In the genomic region with DNA sequence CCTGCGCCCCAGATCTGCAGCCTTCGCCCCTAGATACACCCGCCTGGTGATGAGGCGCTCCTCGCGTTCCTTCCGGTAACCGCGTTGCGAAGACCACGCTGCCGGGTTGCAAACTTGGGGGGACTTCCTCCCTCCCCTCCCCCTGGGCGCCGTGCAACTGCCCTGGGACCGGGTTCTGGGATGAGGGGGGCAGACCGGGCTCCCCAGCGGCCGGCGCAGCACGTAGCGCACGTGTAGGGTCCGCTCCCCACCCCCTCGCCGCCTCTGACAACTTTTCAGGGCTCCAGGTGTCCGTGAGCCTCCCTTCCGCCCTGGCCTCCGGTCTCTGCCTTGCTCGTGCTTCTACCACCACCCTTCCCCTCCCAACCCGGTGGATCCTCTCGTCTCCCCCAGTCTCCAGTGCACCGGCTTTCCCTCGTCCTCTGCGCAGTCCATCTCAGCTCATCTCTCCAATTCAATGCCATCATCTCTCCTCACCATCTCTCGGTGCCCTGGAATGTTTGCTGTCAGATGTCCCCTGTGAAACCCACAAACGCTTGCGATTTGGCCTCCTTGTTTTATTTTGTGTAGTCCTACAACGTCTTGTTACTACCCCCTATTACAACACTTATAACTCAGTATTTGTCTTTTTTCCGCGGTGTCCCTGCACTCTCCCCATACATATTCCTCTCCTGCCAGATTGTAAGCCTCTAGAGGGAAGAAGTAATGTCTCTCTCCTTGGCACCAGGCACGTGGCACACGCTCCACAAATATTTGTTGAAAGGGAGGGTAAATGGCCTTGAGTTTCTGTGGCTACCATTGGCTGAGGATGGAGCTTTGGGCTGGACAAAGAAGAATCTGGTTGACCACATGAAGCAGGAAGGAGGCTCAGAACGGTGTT, we compare ENCODE assay signal across 1 cellular context.
TF ChIP-seq lines count a peak whose summit lies in the region.

No MANE protein-coding gene starts in this region.

TF ChIP-seq in GM12878, 131 proteins besides CTCF, POLR2A, EP300 and RAD21 (continues in another document):
- TF ChIP-seq YY1 (IDR thresholded peaks at IDR 0.05; ENCODE audit: low read depth, low read length): no peak
- no peak for TF ChIP-seq CBX5 (IDR thresholded peaks at IDR 0.05; ENCODE audit: low read depth)
- TF ChIP-seq RCOR1 (conservative IDR thresholded peaks at IDR 0.05; ENCODE audit: low read depth, low read length): no peak
- TF ChIP-seq SP1 (IDR thresholded peaks at IDR 0.05; ENCODE audit: low read depth, low read length): no peak
- TF ChIP-seq, protein P1, sequence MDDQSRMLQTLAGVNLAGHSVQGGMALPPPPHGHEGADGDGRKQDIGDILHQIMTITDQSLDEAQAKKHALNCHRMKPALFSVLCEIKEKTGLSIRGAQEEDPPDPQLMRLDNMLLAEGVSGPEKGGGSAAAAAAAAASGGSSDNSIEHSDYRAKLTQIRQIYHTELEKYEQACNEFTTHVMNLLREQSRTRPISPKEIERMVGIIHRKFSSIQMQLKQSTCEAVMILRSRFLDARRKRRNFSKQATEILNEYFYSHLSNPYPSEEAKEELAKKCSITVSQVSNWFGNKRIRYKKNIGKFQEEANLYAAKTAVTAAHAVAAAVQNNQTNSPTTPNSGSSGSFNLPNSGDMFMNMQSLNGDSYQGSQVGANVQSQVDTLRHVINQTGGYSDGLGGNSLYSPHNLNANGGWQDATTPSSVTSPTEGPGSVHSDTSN (IDR thresholded peaks at IDR 0.05; ENCODE audit: insufficient replicate concordance, low read depth, low read length): no peak
- no peak for TF ChIP-seq WRNIP1 (IDR thresholded peaks at IDR 0.05; ENCODE audit: borderline replicate concordance, low read depth, low read length)
- no peak for TF ChIP-seq SUZ12 (IDR thresholded peaks at IDR 0.05; ENCODE audit: unreplicated experiment)
- no peak for TF ChIP-seq STAT3 (IDR thresholded peaks at IDR 0.05; ENCODE audit: low read depth, low read length)
- TF ChIP-seq RBBP5 (conservative IDR thresholded peaks at IDR 0.05): no peak
- no peak for TF ChIP-seq HCFC1 (IDR thresholded peaks at IDR 0.05; ENCODE audit: low read length)
- TF ChIP-seq TAF1 (IDR thresholded peaks at IDR 0.05; ENCODE audit: borderline replicate concordance, low read depth, low read length): no peak
- TF ChIP-seq MTA2 (IDR thresholded peaks at IDR 0.05; ENCODE audit: low read depth): 0 out of 2 replicates have a peak, but pooled peaks have one; percentile 15
- TF ChIP-seq E2F4 (IDR thresholded peaks at IDR 0.05; ENCODE audit: low read depth, low read length): no peak
- no peak for TF ChIP-seq REST (IDR thresholded peaks at IDR 0.05; ENCODE audit: low read depth, low read length)
- TF ChIP-seq, protein P2, sequence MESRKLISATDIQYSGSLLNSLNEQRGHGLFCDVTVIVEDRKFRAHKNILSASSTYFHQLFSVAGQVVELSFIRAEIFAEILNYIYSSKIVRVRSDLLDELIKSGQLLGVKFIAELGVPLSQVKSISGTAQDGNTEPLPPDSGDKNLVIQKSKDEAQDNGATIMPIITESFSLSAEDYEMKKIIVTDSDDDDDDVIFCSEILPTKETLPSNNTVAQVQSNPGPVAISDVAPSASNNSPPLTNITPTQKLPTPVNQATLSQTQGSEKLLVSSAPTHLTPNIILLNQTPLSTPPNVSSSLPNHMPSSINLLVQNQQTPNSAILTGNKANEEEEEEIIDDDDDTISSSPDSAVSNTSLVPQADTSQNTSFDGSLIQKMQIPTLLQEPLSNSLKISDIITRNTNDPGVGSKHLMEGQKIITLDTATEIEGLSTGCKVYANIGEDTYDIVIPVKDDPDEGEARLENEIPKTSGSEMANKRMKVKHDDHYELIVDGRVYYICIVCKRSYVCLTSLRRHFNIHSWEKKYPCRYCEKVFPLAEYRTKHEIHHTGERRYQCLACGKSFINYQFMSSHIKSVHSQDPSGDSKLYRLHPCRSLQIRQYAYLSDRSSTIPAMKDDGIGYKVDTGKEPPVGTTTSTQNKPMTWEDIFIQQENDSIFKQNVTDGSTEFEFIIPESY (IDR thresholded peaks at IDR 0.05): no peak
- no peak for TF ChIP-seq PAX8 (IDR thresholded peaks at IDR 0.05)
- no peak for TF ChIP-seq LARP7 (IDR thresholded peaks at IDR 0.05)
- TF ChIP-seq DPF2 (IDR thresholded peaks at IDR 0.05): no peak
- no peak for TF ChIP-seq BCL11A (IDR thresholded peaks at IDR 0.05; ENCODE audit: low read depth, low read length)
- no peak for TF ChIP-seq CEBPB (IDR thresholded peaks at IDR 0.05; ENCODE audit: borderline replicate concordance in 1 of 2, low read depth in 2 of 2, low read length in 2 of 2)
- peak; percentile 12; the same call in 1 of the 2 replicates for TF ChIP-seq RUNX3 (IDR thresholded peaks at IDR 0.05; ENCODE audit: low read length)
- no peak for TF ChIP-seq SMAD5 (IDR thresholded peaks at IDR 0.05; ENCODE audit: low read depth)
- no peak for TF ChIP-seq USF2 (IDR thresholded peaks at IDR 0.05; ENCODE audit: borderline replicate concordance, low read depth, low read length)
- TF ChIP-seq TCF12 (IDR thresholded peaks at IDR 0.05; ENCODE audit: low read depth, low read length): 0 out of 2 replicates have a peak, but pooled peaks have one; percentile 48
- no peak for TF ChIP-seq BMI1 (IDR thresholded peaks at IDR 0.05; ENCODE audit: borderline replicate concordance)
- TF ChIP-seq BACH1 (IDR thresholded peaks at IDR 0.05; ENCODE audit: borderline replicate concordance): no peak
- TF ChIP-seq RAD51 (IDR thresholded peaks at IDR 0.05): no peak
- no peak for TF ChIP-seq HDAC2 (IDR thresholded peaks at IDR 0.05)
- TF ChIP-seq ASH2L (IDR thresholded peaks at IDR 0.05; ENCODE audit: borderline replicate concordance, low read depth): no peak
- TF ChIP-seq, protein P3, sequence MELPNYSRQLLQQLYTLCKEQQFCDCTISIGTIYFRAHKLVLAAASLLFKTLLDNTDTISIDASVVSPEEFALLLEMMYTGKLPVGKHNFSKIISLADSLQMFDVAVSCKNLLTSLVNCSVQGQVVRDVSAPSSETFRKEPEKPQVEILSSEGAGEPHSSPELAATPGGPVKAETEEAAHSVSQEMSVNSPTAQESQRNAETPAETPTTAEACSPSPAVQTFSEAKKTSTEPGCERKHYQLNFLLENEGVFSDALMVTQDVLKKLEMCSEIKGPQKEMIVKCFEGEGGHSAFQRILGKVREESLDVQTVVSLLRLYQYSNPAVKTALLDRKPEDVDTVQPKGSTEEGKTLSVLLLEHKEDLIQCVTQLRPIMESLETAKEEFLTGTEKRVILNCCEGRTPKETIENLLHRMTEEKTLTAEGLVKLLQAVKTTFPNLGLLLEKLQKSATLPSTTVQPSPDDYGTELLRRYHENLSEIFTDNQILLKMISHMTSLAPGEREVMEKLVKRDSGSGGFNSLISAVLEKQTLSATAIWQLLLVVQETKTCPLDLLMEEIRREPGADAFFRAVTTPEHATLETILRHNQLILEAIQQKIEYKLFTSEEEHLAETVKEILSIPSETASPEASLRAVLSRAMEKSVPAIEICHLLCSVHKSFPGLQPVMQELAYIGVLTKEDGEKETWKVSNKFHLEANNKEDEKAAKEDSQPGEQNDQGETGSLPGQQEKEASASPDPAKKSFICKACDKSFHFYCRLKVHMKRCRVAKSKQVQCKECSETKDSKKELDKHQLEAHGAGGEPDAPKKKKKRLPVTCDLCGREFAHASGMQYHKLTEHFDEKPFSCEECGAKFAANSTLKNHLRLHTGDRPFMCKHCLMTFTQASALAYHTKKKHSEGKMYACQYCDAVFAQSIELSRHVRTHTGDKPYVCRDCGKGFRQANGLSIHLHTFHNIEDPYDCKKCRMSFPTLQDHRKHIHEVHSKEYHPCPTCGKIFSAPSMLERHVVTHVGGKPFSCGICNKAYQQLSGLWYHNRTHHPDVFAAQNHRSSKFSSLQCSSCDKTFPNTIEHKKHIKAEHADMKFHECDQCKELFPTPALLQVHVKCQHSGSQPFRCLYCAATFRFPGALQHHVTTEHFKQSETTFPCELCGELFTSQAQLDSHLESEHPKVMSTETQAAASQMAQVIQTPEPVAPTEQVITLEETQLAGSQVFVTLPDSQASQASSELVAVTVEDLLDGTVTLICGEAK (IDR thresholded peaks at IDR 0.05; ENCODE audit: borderline replicate concordance): peak; percentile 35; the same call in 1 of the 2 replicates
- TF ChIP-seq ESRRA (IDR thresholded peaks at IDR 0.05; ENCODE audit: low read length): no peak
- peak in 1 of 2 experiments; percentile 19; a peak in 1 of 4 replicates for TF ChIP-seq IKZF2 (IDR thresholded peaks at IDR 0.05)
- TF ChIP-seq NR2C2 (IDR thresholded peaks at IDR 0.05; ENCODE audit: borderline replicate concordance, control insufficient read depth, insufficient read length, low read depth): no peak
- TF ChIP-seq MYC (IDR thresholded peaks at IDR 0.05; ENCODE audit: insufficient read depth, insufficient read length, insufficient replicate concordance, low read length, severe bottlenecking): no peak
- TF ChIP-seq JUNB (IDR thresholded peaks at IDR 0.05): no peak
- TF ChIP-seq NFXL1 (IDR thresholded peaks at IDR 0.05; ENCODE audit: borderline replicate concordance): no peak
- no peak for TF ChIP-seq BRCA1 (IDR thresholded peaks at IDR 0.05; ENCODE audit: low read depth, low read length)
- TF ChIP-seq ZNF622 (IDR thresholded peaks at IDR 0.05): no peak
- TF ChIP-seq CHD4 (IDR thresholded peaks at IDR 0.05): no peak
- no peak for TF ChIP-seq IRF5 (IDR thresholded peaks at IDR 0.05; ENCODE audit: borderline replicate concordance)
- TF ChIP-seq ETV6 (conservative IDR thresholded peaks at IDR 0.05 in 1 of 2, IDR thresholded peaks at IDR 0.05 in 1 of 2; ENCODE audit: borderline replicate concordance in 1 of 2, low read depth in 1 of 2): no peak
